ENCODE assay signal across 8 cellular contexts in the genomic region with DNA sequence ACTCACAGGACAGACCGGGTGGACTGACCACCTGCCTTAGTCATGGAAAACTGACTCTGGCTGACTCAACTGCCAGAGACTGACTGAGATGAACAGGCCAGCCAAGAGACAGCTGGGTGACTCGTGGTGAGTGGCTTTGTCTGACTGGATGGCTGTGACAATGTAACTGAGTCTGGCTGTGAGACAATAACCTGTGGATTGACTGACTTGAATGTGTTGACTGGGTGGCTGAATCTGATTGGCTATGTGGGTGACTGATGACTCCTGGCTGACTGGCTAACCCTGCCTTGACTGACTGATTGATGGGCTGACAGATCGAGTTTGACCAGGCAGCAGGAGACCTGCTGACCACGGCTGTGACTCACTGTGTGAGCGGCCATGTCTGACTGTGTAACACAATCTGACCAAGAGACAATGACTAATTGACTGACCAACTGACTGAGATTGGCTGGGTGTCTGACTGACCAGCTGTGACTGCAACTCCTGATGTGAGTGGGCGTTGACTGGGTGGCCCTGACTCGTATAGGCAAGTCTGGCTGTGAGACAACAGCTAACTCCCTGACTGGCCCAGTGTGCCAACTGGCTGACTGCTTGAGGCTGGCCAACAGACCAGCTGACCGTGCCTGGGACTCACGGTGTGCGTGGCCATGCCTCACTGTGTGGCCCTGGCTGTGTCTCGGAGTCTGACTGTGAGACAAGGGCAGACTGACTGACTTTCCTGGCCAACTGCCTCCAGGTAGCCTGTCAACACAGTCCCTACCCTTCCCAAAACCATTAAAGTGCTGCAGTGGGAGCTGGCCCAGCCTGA.
A peak's percentile ranks its signal among the peaks of the same experiment; 100 is the strongest.
DNase-seq lines count a peak whose midpoint lies in the region; ATAC-seq, FAIRE-seq and TF ChIP-seq lines count a peak whose summit lies in the region.

No MANE protein-coding gene starts in this region.

- H2AFZ ChIP-seq in HepG2 (ENCODE audit: low read length) = no peak overlapping the region

- no peak for TF ChIP-seq CTCF in HepG2 (CRISPR knock-in tag; IDR thresholded peaks at IDR 0.05)

- peak; percentile 59 for ATAC-seq in HepG2
- peak; percentile 67 to 70 for ATAC-seq in stimulated activated naive B cell treated with anti-CD40 and anti-IgM and Interleukin-4, amounts not matched to agents 10 μg/mL and 1 μg/mL and 100 μg/mL, for 72 hours (replicated peaks)
- ATAC-seq in HG03521 (IDR thresholded peaks at IDR 0.05; ENCODE audit: unreplicated experiment) = no peak
- ATAC-seq in GM19467 (IDR thresholded peaks at IDR 0.05; ENCODE audit: unreplicated experiment) = no peak

- POLR2A ChIA-PET in HepG2 (lab: Yijun Ruan, JAX) = interaction anchor here (0.6 kb wide), 1 partner anchor 464 kb away, joined by 3 read pairs; no protein-coding TSS in a partner anchor

- peak; percentile 89 for DNase-seq in ELR (ENCODE audit: low read depth)
- DNase-seq in LoVo (ENCODE audit: low spot score) = peak; percentile 56
- peak; percentile 50 for DNase-seq in amniotic stem cell (lab: John Stamatoyannopoulos, UW)
- DNase-seq in HepG2 (ENCODE audit: low spot score) = peak; percentile 41
- DNase-seq in stimulated activated naive B cell treated with anti-CD40 and anti-IgM and Interleukin-4, amounts not matched to agents 10 μg/mL and 1 μg/mL and 100 μg/mL, for 72 hours = no peak
- DNase-seq in GM19240 (ENCODE audit: insufficient read length, low spot score) = no peak

- no peaks in the 10 kb centered on the region for H3K9me3 Mint-ChIP-seq in stimulated activated naive B cell treated with anti-CD40 and anti-IgM and Interleukin-4, amounts not matched to agents 10 μg/mL and 1 μg/mL and 100 μg/mL, for 72 hours

- no peaks in the 10 kb centered on the region for H4K20me1 ChIP-seq in HepG2 (ENCODE audit: insufficient read depth, low read length)

- H3K9ac ChIP-seq in HepG2 (ENCODE audit: insufficient read depth, low read depth, low read length) = no peak overlapping the region

- 0% methylated on average over 1 of the region's 11 CpGs for WGBS in HepG2 (ENCODE audit: low lambda C conversion rate)

- no peak overlapping the region for H3K4me3 Mint-ChIP-seq in stimulated activated naive B cell treated with anti-CD40 and anti-IgM and Interleukin-4, amounts not matched to agents 10 μg/mL and 1 μg/mL and 100 μg/mL, for 72 hours

- CTCF ChIA-PET in HepG2 (lab: Yijun Ruan, JAX; ENCODE audit: low intra/inter-chr PET ratio, low total read pairs) = no interaction called here

- peaks cover 0 to 6% of the 10 kb centered on the region in 2 donors for H3K27me3 Mint-ChIP-seq in stimulated activated naive B cell treated with anti-CD40 and anti-IgM and Interleukin-4, amounts not matched to agents 10 μg/mL and 1 μg/mL and 100 μg/mL, for 72 hours

- BruUV-seq in HepG2 (replicated peaks; lab: Mats Ljungman, UMichigan) = no TSS peak

- H3K36me3 Mint-ChIP-seq in stimulated activated naive B cell treated with anti-CD40 and anti-IgM and Interleukin-4, amounts not matched to agents 10 μg/mL and 1 μg/mL and 100 μg/mL, for 72 hours = no peaks in the 10 kb centered on the region

- no peak for TF ChIP-seq EP300 in HepG2 (IDR thresholded peaks at IDR 0.05; ENCODE audit: low read depth in 2 of 2, low read length in 2 of 2)
- no peak for TF ChIP-seq EP300 in HepG2 (CRISPR knock-in tag; IDR thresholded peaks at IDR 0.05; ENCODE audit: borderline replicate concordance)

- no peaks in the 10 kb centered on the region for H3K79me2 ChIP-seq in HepG2 (ENCODE audit: insufficient read depth, low read length)

- H3K27ac ChIP-seq in HepG2 (ENCODE audit: extremely low read length, insufficient read depth, low read length) = no peak overlapping the region

- TF ChIP-seq RAD21 in HepG2 (CRISPR knock-in tag; IDR thresholded peaks at IDR 0.05) = no peak

- no peaks in the 10 kb centered on the region for H3K9me3 ChIP-seq in HepG2 (ENCODE audit: low read length)

- in situ Hi-C loops in HepG2 (cut with HindIII; ENCODE audit: extremely low pct_ligation_motif_present, low pct_unique_long_range_greater_than_20kb) = no loop called here

- H3K4me1 ChIP-seq in HepG2 (ENCODE audit: insufficient read depth, low read length) = 0 out of 2 replicates have a peak, but pooled peaks cover 7% of the 10 kb centered on the region

- H3K36me3 ChIP-seq in HepG2 (replicated peaks in 1 of 2; ENCODE audit: control insufficient read depth in 1 of 2, insufficient read depth in 2 of 2, low read length in 2 of 2) = no peaks in the 10 kb centered on the region

- no peak overlapping the region for H3K27ac Mint-ChIP-seq in stimulated activated naive B cell treated with anti-CD40 and anti-IgM and Interleukin-4, amounts not matched to agents 10 μg/mL and 1 μg/mL and 100 μg/mL, for 72 hours

- H3K4me1 Mint-ChIP-seq in stimulated activated naive B cell treated with anti-CD40 and anti-IgM and Interleukin-4, amounts not matched to agents 10 μg/mL and 1 μg/mL and 100 μg/mL, for 72 hours = peaks cover 12 to 21% of the 10 kb centered on the region in 2 donors

- H3K4me3 ChIP-seq in HepG2 (replicated peaks in 1 of 3; ENCODE audit: insufficient read depth in 1 of 3, low read depth in 2 of 3, low read length in 3 of 3) = no peak overlapping the region

- no peak overlapping the region for H3K4me2 ChIP-seq in HepG2 (ENCODE audit: low read depth, low read length)

- no peak for FAIRE-seq in HepG2 (lab: Jason Lieb, UNC)

- intact Hi-C loops in HepG2 (cut with micrococcal nuclease; ENCODE audit: unreplicated experiment) = no loop called here

- peaks cover 0 to 5% of the 10 kb centered on the region in 2 experiments; a peak in 1 of 5 replicates for H3K27me3 ChIP-seq in HepG2 (ENCODE audit: control insufficient read depth in 1 of 2, insufficient read depth in 2 of 2, low read length in 2 of 2)

- no peak for TF ChIP-seq POLR2A in HepG2 (IDR thresholded peaks at IDR 0.05; ENCODE audit: insufficient read depth in 1 of 2, low read depth in 2 of 2, low read length in 2 of 2)

TF ChIP-seq in HepG2, 621 proteins besides CTCF, POLR2A, EP300 and RAD21:
- TF ChIP-seq, protein P1, sequence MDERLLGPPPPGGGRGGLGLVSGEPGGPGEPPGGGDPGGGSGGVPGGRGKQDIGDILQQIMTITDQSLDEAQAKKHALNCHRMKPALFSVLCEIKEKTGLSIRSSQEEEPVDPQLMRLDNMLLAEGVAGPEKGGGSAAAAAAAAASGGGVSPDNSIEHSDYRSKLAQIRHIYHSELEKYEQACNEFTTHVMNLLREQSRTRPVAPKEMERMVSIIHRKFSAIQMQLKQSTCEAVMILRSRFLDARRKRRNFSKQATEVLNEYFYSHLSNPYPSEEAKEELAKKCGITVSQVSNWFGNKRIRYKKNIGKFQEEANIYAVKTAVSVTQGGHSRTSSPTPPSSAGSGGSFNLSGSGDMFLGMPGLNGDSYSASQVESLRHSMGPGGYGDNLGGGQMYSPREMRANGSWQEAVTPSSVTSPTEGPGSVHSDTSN (CRISPR knock-in tag; IDR thresholded peaks at IDR 0.05) = 0 out of 2 replicates have a peak, but pooled peaks have one; percentile 39
- no peak for TF ChIP-seq ZNF124 (CRISPR knock-in tag; IDR thresholded peaks at IDR 0.05)
- TF ChIP-seq ZNF3 (CRISPR knock-in tag; IDR thresholded peaks at IDR 0.05) = peak; percentile 62; the same call in 1 of the 2 replicates
- TF ChIP-seq CREB1 (IDR thresholded peaks at IDR 0.05) = peak; percentile 28; the same call in 1 of the 2 replicates
- TF ChIP-seq CREB1 (CRISPR knock-in tag; IDR thresholded peaks at IDR 0.05) = no peak
- peak; percentile 65 for TF ChIP-seq FOSL2 (CRISPR knock-in tag; IDR thresholded peaks at IDR 0.05)
- peak; percentile 80 for TF ChIP-seq RFX5 (IDR thresholded peaks at IDR 0.05; ENCODE audit: low read depth, low read length)

Comparison
In these comparisons a context has a peak if more than half of its experiments do, and no peak if none do; other contexts are left out.
1. DNase-seq: peak in ELR (single experiment), LoVo (single experiment), amniotic stem cell (single experiment) and HepG2 (single experiment); none in stimulated activated naive B cell treated with anti-CD40 and anti-IgM and Interleukin-4, amounts not matched to agents 10 μg/mL and 1 μg/mL and 100 μg/mL, for 72 hours (single experiment) and GM19240 (single experiment).
2. ATAC-seq: peak in HepG2 (single experiment) and stimulated activated naive B cell treated with anti-CD40 and anti-IgM and Interleukin-4, amounts not matched to agents 10 μg/mL and 1 μg/mL and 100 μg/mL, for 72 hours (2 of 2); none in HG03521 (single experiment) and GM19467 (single experiment).